ENCODE assay signal across 8 cellular contexts in the genomic region with DNA sequence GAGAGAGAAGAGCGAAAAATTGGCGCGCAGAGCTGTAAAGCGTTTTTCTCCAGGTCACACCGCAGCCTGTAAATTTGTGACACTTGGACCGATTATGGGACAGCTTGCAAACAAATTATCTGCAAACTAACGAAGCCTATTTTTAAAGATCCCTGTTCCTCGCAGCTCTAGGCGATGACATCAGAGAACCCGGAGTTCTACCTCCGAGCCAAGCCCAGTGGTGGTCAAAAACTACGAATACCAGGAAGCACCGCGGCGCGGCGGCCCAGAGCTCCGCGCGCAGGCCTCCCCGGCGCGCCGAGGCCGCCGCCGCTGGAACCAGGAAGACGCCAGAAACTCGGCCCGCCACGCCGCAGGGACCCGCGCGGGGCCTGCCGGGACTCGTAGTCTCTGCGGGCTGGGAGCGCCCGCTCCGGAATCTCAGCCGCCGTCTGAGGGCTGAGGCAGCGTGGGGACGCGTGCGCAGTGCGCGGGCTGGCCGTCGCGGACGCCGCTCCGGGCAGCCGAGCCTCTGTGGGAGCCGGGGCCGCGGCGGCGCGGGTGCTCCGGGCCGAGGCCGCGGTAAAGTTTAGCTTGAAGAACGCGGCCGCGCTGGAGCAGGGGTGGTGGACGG. TPM values are rescaled to one million over a fixed set of nuclear protein-coding genes. Genes with fewer than 3 reads are reported as not detected.
A peak's percentile ranks its signal among the peaks of the same experiment; 100 is the strongest.
DNase-seq lines count a peak whose midpoint lies in the region; ATAC-seq, FAIRE-seq and TF ChIP-seq lines count a peak whose summit lies in the region.

A gene (plus strand): TSS at position 463 of the 613 bp plus-strand sequence. CDS start 18,493 bp downstream, outside the sequence.

- CTCF ChIA-PET in activated CD4-positive, alpha-beta memory T cell treated with anti-CD3 and anti-CD28 coated beads for 36 hours (lab: Charles Lee) = interaction anchor here (0.9 to 5.1 kb wide), 8 partner anchors 13 to 191 kb away, joined by 3 to 28 read pairs (median 7); no protein-coding TSS in a partner anchor

- peak within 1 kb of the TSS; percentile 89 for H3K4me3 Mint-ChIP-seq in activated CD4-positive, alpha-beta memory T cell treated with anti-CD3 and anti-CD28 coated beads for 36 hours

- no peak for TF ChIP-seq CTCF in AG10803 (conservative IDR thresholded peaks at IDR 0.05; ENCODE audit: low read length)

- ATAC-seq in HG03439 (IDR thresholded peaks at IDR 0.05; ENCODE audit: unreplicated experiment) (peak; percentile 82), left lobe of liver (peak; percentile 92)

- intact Hi-C loops in activated CD4-positive, alpha-beta memory T cell treated with anti-CD3 and anti-CD28 coated beads for 36 hours (cut with micrococcal nuclease) = loop anchor here (1.0 to 10.0 kb wide), 6 partner anchors 42 to 780 kb away; a partner anchor contains a TSS

- peaks cover 36% of the 10 kb centered on the region for H3K4me1 Mint-ChIP-seq in activated CD4-positive, alpha-beta memory T cell treated with anti-CD3 and anti-CD28 coated beads for 36 hours (ENCODE audit: low read depth)

- peak within 1 kb of the TSS; percentile 89 for H3K4me3 ChIP-seq in AG10803 (ENCODE audit: low read length)

- H3K27ac Mint-ChIP-seq in activated CD4-positive, alpha-beta memory T cell treated with anti-CD3 and anti-CD28 coated beads for 36 hours = peak within 1 kb of the TSS; percentile 94

- peak; percentile 91 for FAIRE-seq in GM19239 (lab: Jason Lieb, UNC)

- H3K27me3 Mint-ChIP-seq in activated CD4-positive, alpha-beta memory T cell treated with anti-CD3 and anti-CD28 coated beads for 36 hours = peaks cover 15% of the 10 kb centered on the region

- DNase-seq in AG10803 (ENCODE audit: low read depth) (peak; percentile 94), GM19239 (ENCODE audit: insufficient read length, low spot score) (peak; percentile 81), NCI-H510A treated with DMSO at 0.1 percent for 48 hours (lab: John Stamatoyannopoulos, UW) (peak; percentile 91), dermis blood vessel endothelial cell (peak; percentile 96), left lobe of liver (ENCODE audit: low spot score) (peak; percentile 97)
- peak; percentile 95 for DNase-seq in activated CD4-positive, alpha-beta memory T cell treated with anti-CD3 and anti-CD28 coated beads for 36 hours
- DNase-seq in stimulated activated CD4-positive, alpha-beta T cell treated with anti-CD3 and anti-CD28 coated beads, Interleukin-1b, Interleukin-23, amount 100 ng/mL, for 48 hours = peak; percentile 93

- peaks cover under 1% of the 10 kb centered on the region for H3K9me3 Mint-ChIP-seq in activated CD4-positive, alpha-beta memory T cell treated with anti-CD3 and anti-CD28 coated beads for 36 hours

- POLR2A ChIA-PET in activated CD4-positive, alpha-beta memory T cell treated with anti-CD3 and anti-CD28 coated beads for 36 hours (lab: Charles Lee) = interaction anchor here (0.8 to 1.7 kb wide), 7 partner anchors 10 to 117 kb away, joined by 3 to 8 read pairs (median 4); no protein-coding TSS in a partner anchor

- peaks cover under 1% of the 10 kb centered on the region for H3K36me3 Mint-ChIP-seq in activated CD4-positive, alpha-beta memory T cell treated with anti-CD3 and anti-CD28 coated beads for 36 hours

RNA-seq across cellular contexts. Expression of the gene that starts here (rescaled TPM):
- 10 to 100 TPM; 11.1 to 12.9 TPM for total RNA-seq in activated CD4-positive, alpha-beta memory T cell treated with anti-CD3 and anti-CD28 coated beads for 36 hours
- total RNA-seq in dermis blood vessel endothelial cell (44.5 and 52.1 TPM in 2 replicates), left lobe of liver (21.1 TPM)

Comparison
In these comparisons a context has a peak if more than half of its experiments do, and no peak if none do; other contexts are left out.
1. Peak in every context shown above with its lines: DNase-seq, ATAC-seq and H3K4me3 ChIP-seq.